22 cellular contexts compared by ENCODE assay signal in the genomic region with DNA sequence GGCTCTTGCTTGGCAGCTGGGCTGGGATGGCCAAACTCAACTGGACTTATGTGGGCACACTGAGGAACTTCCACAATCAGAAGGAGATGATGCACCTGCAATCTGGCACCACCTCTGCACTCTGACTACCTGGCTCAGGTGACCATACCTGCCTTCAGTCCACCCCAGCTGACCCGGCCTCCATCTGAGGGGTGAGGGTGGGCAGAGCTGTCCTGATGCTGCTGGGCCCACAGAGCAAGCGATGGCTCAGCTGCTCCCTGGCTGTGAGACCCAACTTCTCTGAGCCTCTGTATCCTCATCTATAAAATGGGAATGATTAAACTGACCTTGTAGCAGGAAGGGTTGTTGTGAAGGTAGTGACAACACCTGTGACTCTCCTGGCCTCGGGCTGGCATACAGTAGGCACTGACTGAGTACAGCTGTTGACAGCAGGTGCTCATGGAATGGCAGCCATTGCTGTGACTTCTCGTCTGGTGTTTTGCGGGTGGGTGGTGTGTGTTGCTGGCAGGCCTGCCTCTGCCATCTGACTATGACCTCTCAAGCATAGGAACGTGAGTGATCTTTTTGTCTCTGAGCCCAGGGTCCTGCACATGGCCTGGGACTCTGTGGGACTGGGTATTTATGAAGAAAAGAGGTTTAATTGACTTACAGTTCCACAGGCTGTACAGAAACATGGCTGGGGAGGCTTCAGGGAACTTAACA.
DNase-seq lines count a peak whose midpoint lies in the region; ATAC-seq and TF ChIP-seq lines count a peak whose summit lies in the region.
"Had no signal": no experiment of that assay in that cellular context is flagged by ENCODE, and none has a peak within 500 bp of the region (broad histone marks: within the 10 kb centered on the region; RNA-seq: fewer than 3 reads in every experiment).

No MANE protein-coding gene starts in this region.

- H3K9me3 Mint-ChIP-seq in natural killer cell (no peaks in the 10 kb centered on the region), endothelial cell (ENCODE audit: unreplicated experiment) (peaks cover 4% of the 10 kb centered on the region), osteocyte (ENCODE audit: unreplicated experiment) (no peaks in the 10 kb centered on the region)
- H3K9me3 Mint-ChIP-seq in natural killer cell treated with Interleukin-12 subunit alpha and Interleukin-12 subunit beta and Interleukin-15 and Interleukin-18, amount 100 ng/mL, for 72 hours: no peaks in the 10 kb centered on the region
- H3K9me3 Mint-ChIP-seq: T-cell had no signal

- no peaks in the 10 kb centered on the region for H3K36me3 Mint-ChIP-seq in natural killer cell
- no peaks in the 10 kb centered on the region for H3K36me3 Mint-ChIP-seq in natural killer cell treated with Interleukin-12 subunit alpha and Interleukin-12 subunit beta and Interleukin-15 and Interleukin-18, amount 100 ng/mL, for 72 hours
- peaks cover 3% of the 10 kb centered on the region for H3K36me3 Mint-ChIP-seq in endothelial cell (ENCODE audit: low read depth, unreplicated experiment)
- no peaks in the 10 kb centered on the region for H3K36me3 Mint-ChIP-seq in osteocyte (ENCODE audit: unreplicated experiment)
- H3K36me3 Mint-ChIP-seq: naive B cell, T-cell had no signal

- H3K27ac ChIP-seq in caudate nucleus (ENCODE audit: low read depth, low read length): no peak overlapping the region
- H3K27ac ChIP-seq: breast epithelium, prostate gland had no signal

- no peak for ATAC-seq in natural killer cell
- no peak for ATAC-seq in natural killer cell treated with Interleukin-12 subunit alpha and Interleukin-12 subunit beta and Interleukin-15 and Interleukin-18, amount 100 ng/mL, for 72 hours
- ATAC-seq: activated CD4-positive, CD25-positive, alpha-beta regulatory T cell treated with anti-CD3 and anti-CD28 coated beads, Interleukin-2, amount 50 U/mL, for 24 hours; activated CD8-positive, alpha-beta T cell treated with anti-CD3 and anti-CD28 coated beads, Interleukin-2, amount 10 ng/mL, durations not matched to agents 7 days and 5 days; T-cell had no signal

- H3K27ac Mint-ChIP-seq in natural killer cell (no peak overlapping the region), endothelial cell (ENCODE audit: unreplicated experiment) (peak overlapping the region; percentile 64), osteocyte (ENCODE audit: unreplicated experiment) (no peak overlapping the region)
- H3K27ac Mint-ChIP-seq in natural killer cell treated with Interleukin-12 subunit alpha and Interleukin-12 subunit beta and Interleukin-15 and Interleukin-18, amount 100 ng/mL, for 72 hours: no peak overlapping the region
- H3K27ac Mint-ChIP-seq: activated CD8-positive, alpha-beta T cell treated with anti-CD3 and anti-CD28 coated beads, Interleukin-2, amount 10 ng/mL, durations not matched to agents 7 days and 5 days; naive B cell; T-cell had no signal

- DNase-seq in natural killer cell: peak; percentile 10
- no peak for DNase-seq in natural killer cell treated with Interleukin-12 subunit alpha and Interleukin-12 subunit beta and Interleukin-15 and Interleukin-18, amount 100 ng/mL, for 72 hours (ENCODE audit: low spot score)
- no peak for DNase-seq in endothelial cell (ENCODE audit: low spot score)
- DNase-seq in osteocyte (ENCODE audit: extremely low spot score, unreplicated experiment): peak; percentile 69
- no peak for DNase-seq in NCI-H748 (lab: John Stamatoyannopoulos, UW; ENCODE audit: unreplicated experiment)
- DNase-seq in SW 1271 (lab: John Stamatoyannopoulos, UW): no peak
- no peak for DNase-seq in medulla oblongata (ENCODE audit: extremely low spot score)
- no peak for DNase-seq in caudate nucleus (lab: John Stamatoyannopoulos, UW)
- DNase-seq: activated CD8-positive, alpha-beta T cell treated with anti-CD3 and anti-CD28 coated beads, Interleukin-2, amount 10 ng/mL, durations not matched to agents 7 days and 5 days; activated naive CD4-positive, alpha-beta T cell; amniotic stem cell; BE2C; DMS79; GF-D8; GOT3; naive B cell; NCI-H146; trophoblast cell had no signal

- intact Hi-C loops in natural killer cell (cut with micrococcal nuclease): no loop called here

- peaks cover 0 to 4% of the 10 kb centered on the region in 2 donors for H3K27me3 Mint-ChIP-seq in natural killer cell (ENCODE audit: low read depth in 2 of 2)
- H3K27me3 Mint-ChIP-seq in natural killer cell treated with Interleukin-12 subunit alpha and Interleukin-12 subunit beta and Interleukin-15 and Interleukin-18, amount 100 ng/mL, for 72 hours: peaks cover 0 to 9% of the 10 kb centered on the region in 2 donors
- peaks cover 3% of the 10 kb centered on the region for H3K27me3 Mint-ChIP-seq in endothelial cell (ENCODE audit: unreplicated experiment)
- H3K27me3 Mint-ChIP-seq in osteocyte (ENCODE audit: unreplicated experiment): no peaks in the 10 kb centered on the region

- H3K4me1 Mint-ChIP-seq in natural killer cell (no peaks in the 10 kb centered on the region), endothelial cell (ENCODE audit: unreplicated experiment) (peaks cover 16% of the 10 kb centered on the region), osteocyte (ENCODE audit: unreplicated experiment) (no peaks in the 10 kb centered on the region)
- peaks cover 0 to 2% of the 10 kb centered on the region in 2 donors for H3K4me1 Mint-ChIP-seq in natural killer cell treated with Interleukin-12 subunit alpha and Interleukin-12 subunit beta and Interleukin-15 and Interleukin-18, amount 100 ng/mL, for 72 hours (ENCODE audit: low read depth in 2 of 2)
- H3K4me1 Mint-ChIP-seq: naive B cell, T-cell had no signal

- H3K4me3 Mint-ChIP-seq in natural killer cell (no peak overlapping the region), endothelial cell (ENCODE audit: unreplicated experiment) (no peak overlapping the region), osteocyte (ENCODE audit: unreplicated experiment) (no peak overlapping the region)
- H3K4me3 Mint-ChIP-seq in natural killer cell treated with Interleukin-12 subunit alpha and Interleukin-12 subunit beta and Interleukin-15 and Interleukin-18, amount 100 ng/mL, for 72 hours: no peak overlapping the region
- H3K4me3 Mint-ChIP-seq: activated CD8-positive, alpha-beta T cell treated with anti-CD3 and anti-CD28 coated beads, Interleukin-2, amount 10 ng/mL, durations not matched to agents 7 days and 5 days; naive B cell; T-cell had no signal

- no peak for TF ChIP-seq CTCF in natural killer cell (IDR thresholded peaks at IDR 0.05)
- no peak for TF ChIP-seq CTCF in endothelial cell (IDR thresholded peaks at IDR 0.05; ENCODE audit: unreplicated experiment)
- no peak for TF ChIP-seq CTCF in osteocyte (IDR thresholded peaks at IDR 0.05)

Comparison
In these comparisons a context has a peak if more than half of its experiments do, and no peak if none do; other contexts are left out.
1. DNase-seq: peak in natural killer cell (single experiment) and osteocyte (single experiment); none in natural killer cell treated with Interleukin-12 subunit alpha and Interleukin-12 subunit beta and Interleukin-15 and Interleukin-18, amount 100 ng/mL, for 72 hours (single experiment), endothelial cell (single experiment), NCI-H748 (single experiment), SW 1271 (0 of 2), medulla oblongata (single experiment) and caudate nucleus (0 of 61).